ENCODE assay signal across 12 cellular contexts in genomic region chr1:16254263-16254948, GRCh38. TPM values are rescaled to one million over a fixed set of nuclear protein-coding genes. Genes with fewer than 3 reads are reported as not detected.
A peak's percentile ranks its signal among the peaks of the same experiment; 100 is the strongest.
DNase-seq lines count a peak whose midpoint lies in the region; ATAC-seq and TF ChIP-seq lines count a peak whose summit lies in the region.
"Had no signal": no experiment of that assay in that cellular context is flagged by ENCODE, and none has a peak within 500 bp of the region (broad histone marks: within the 10 kb centered on the region; RNA-seq: fewer than 3 reads in every experiment).

No MANE protein-coding gene starts in this region.

- no peak for ATAC-seq in HG02678 (IDR thresholded peaks at IDR 0.05; ENCODE audit: unreplicated experiment)
- no peak for ATAC-seq in HG03139 (IDR thresholded peaks at IDR 0.05; ENCODE audit: unreplicated experiment)

- WGBS in GM23248 (ENCODE audit: low coverage in 1 of 2, low lambda C conversion rate in 2 of 2, missing lambda C conversion rate in 2 of 2), 2 experiments: 36 to 46% methylated on average over 4 of the region's 4 CpGs
- WGBS in adrenal gland, 4 donors: 30 to 43% (median 33%) methylated on average over 4 of the region's 4 CpGs

- no peak overlapping the region for H3K4me2 ChIP-seq in GM23248 (ENCODE audit: unreplicated experiment)
- H3K4me2 ChIP-seq: BLaER1 had no signal

- H3K36me3 Mint-ChIP-seq in immature natural killer cell: peaks cover 3 to 46% (median 8%) of the 10 kb centered on the region in 3 donors

- no peak for TF ChIP-seq CTCF in adrenal gland (IDR thresholded peaks at IDR 0.05)

- peak overlapping the region in 4 of 6 donors; percentile 1 to 31 (median 8) for H3K27ac Mint-ChIP-seq in immature natural killer cell

- H3K9ac ChIP-seq in GM23248: no peak overlapping the region
- H3K9ac ChIP-seq: BLaER1 had no signal

- H3K9me3 ChIP-seq in GM23248 (ENCODE audit: low read depth): no peaks in the 10 kb centered on the region
- no peaks in the 10 kb centered on the region for H3K9me3 ChIP-seq in adrenal gland (replicated peaks in 1 of 3)
- H3K9me3 ChIP-seq: BLaER1, MG63 had no signal

- intact Hi-C loops in adrenal gland (cut with DNase I): loop anchor here in 1 of 2 donors (10.0 kb wide), 1 partner anchor 100 kb away; the partner anchor contains the start of gene FBXO42

- no peak overlapping the region for H3K4me3 Mint-ChIP-seq in immature natural killer cell

- peaks cover 0 to 3% (median 2%) of the 10 kb centered on the region in 3 donors for H3K27me3 Mint-ChIP-seq in immature natural killer cell (ENCODE audit: low read depth in 3 of 3)

- peaks cover 9% of the 10 kb centered on the region; the same call in 1 of the 2 replicates for H3K36me3 ChIP-seq in GM23248 (ENCODE audit: low read depth)
- peaks cover 0 to 36% of the 10 kb centered on the region in 2 donors for H3K36me3 ChIP-seq in adrenal gland (replicated peaks in 1 of 2)

- H3K9me3 Mint-ChIP-seq in immature natural killer cell: no peaks in the 10 kb centered on the region

- H3K4me1 ChIP-seq in GM23248 (ENCODE audit: insufficient read depth) (peaks cover 25% of the 10 kb centered on the region), adrenal gland (replicated peaks in 1 of 2) (peaks cover 24 to 35% of the 10 kb centered on the region in 2 donors)

- H3K4me3 ChIP-seq in GM23248: no peak overlapping the region
- no peak overlapping the region for H3K4me3 ChIP-seq in adrenal gland
- H3K4me3 ChIP-seq: BLaER1, MG63 had no signal

- H4K20me1 ChIP-seq in GM23248 (ENCODE audit: insufficient read depth): no peaks in the 10 kb centered on the region

- peaks cover 5 to 7% of the 10 kb centered on the region in 2 donors for H3K4me1 Mint-ChIP-seq in immature natural killer cell

- peaks cover 15% of the 10 kb centered on the region for H3K79me2 ChIP-seq in GM23248 (ENCODE audit: insufficient read depth)

- no peaks in the 10 kb centered on the region for H3K9me2 ChIP-seq in GM23248 (ENCODE audit: insufficient read depth)

- H3F3A ChIP-seq in GM23248 (ENCODE audit: insufficient read depth): peaks cover 21% of the 10 kb centered on the region

- in situ Hi-C loops in GM23248 (cut with MboI): no loop called here

- H2AFZ ChIP-seq in GM23248: no peak overlapping the region

- no peak overlapping the region for H3K27ac ChIP-seq in GM23248
- peak overlapping the region; percentile 17 to 61 (median 52) for H3K27ac ChIP-seq in adrenal gland
- H3K27ac ChIP-seq: BLaER1 had no signal

- no peak for TF ChIP-seq POLR2A in adrenal gland (IDR thresholded peaks at IDR 0.05)

- peak; percentile 30 for DNase-seq in A172 (ENCODE audit: low spot score)
- DNase-seq in GM23248: peak; percentile 68
- peak in 4 of 7 donors; percentile 37 to 74 (median 55) for DNase-seq in adrenal gland
- DNase-seq in immature natural killer cell: no peak
- DNase-seq in DMS153 treated with DMSO at 0.1 percent for 48 hours (lab: John Stamatoyannopoulos, UW; ENCODE audit: unreplicated experiment): no peak
- no peak for DNase-seq in C1 segment of cervical spinal cord (lab: John Stamatoyannopoulos, UW)
- DNase-seq: activated T-cell treated with anti-CD3 and anti-CD28 coated beads, Interleukin-2, amount 50 U/mL, for 1 hour; caudate nucleus; MG63 had no signal

- H3K27me3 ChIP-seq in GM23248 (replicated peaks; ENCODE audit: insufficient read depth): no peaks in the 10 kb centered on the region
- no peaks in the 10 kb centered on the region for H3K27me3 ChIP-seq in adrenal gland
- H3K27me3 ChIP-seq: BLaER1, MG63 had no signal

RNA-seq across cellular contexts. Expression of gene CPLANE2, which starts 17.4 kb away (rescaled TPM):
- total RNA-seq in A172 (2014; rRNA removed; shearing (Covaris generic)): 2.5 and 5.5 TPM in 2 replicates
- 9.7 and 16.5 TPM in 2 replicates for total RNA-seq in GM23248 (2014; rRNA removed; shearing (Covaris generic))
- polyA plus RNA-seq in GM23248 (2016; fragmentation: Nextera tagmentation; extraction: Ambion mirVana): 2.6 and 3.5 TPM in 2 replicates
- 10 to 100 TPM; 10.5 to 21.3 (median 13.9) TPM for total RNA-seq in adrenal gland
- polyA plus RNA-seq in adrenal gland: 1 to 10 TPM; 2.8 to 6.3 (median 3.0) TPM
- 1 to 10 TPM; 1.2 to 3.8 (median 1.8) TPM for polyA plus RNA-seq in immature natural killer cell

RNA-seq across cellular contexts. Expression of gene ARHGEF19, which starts 42.0 kb away (rescaled TPM):
- total RNA-seq in A172 (2014; rRNA removed; shearing (Covaris generic)): 0.50 and 1.1 TPM in 2 replicates
- total RNA-seq in GM23248 (2014; rRNA removed; shearing (Covaris generic)): 8.6 and 12.1 TPM in 2 replicates
- 13.3 and 14.2 TPM in 2 replicates for polyA plus RNA-seq in GM23248 (2016; fragmentation: Nextera tagmentation; extraction: Ambion mirVana)
- 10 to 100 TPM; 11.4 to 46.2 (median 23.8) TPM for total RNA-seq in adrenal gland
- 10 to 100 TPM; 19.1 to 28.2 (median 19.1) TPM for polyA plus RNA-seq in adrenal gland
- 10 to 100 TPM in 2 of 3 donors, 1 to 10 TPM in 1; 6.1 to 14.3 (median 14.0) TPM for polyA plus RNA-seq in immature natural killer cell

Comparison
In these comparisons a context has a peak if more than half of its experiments do, and no peak if none do; other contexts are left out.
1. DNase-seq: peak in A172 (single experiment), GM23248 (single experiment) and adrenal gland (4 of 7); none in immature natural killer cell (0 of 3), DMS153 treated with DMSO at 0.1 percent for 48 hours (single experiment) and C1 segment of cervical spinal cord (0 of 14).